In the genomic region with DNA sequence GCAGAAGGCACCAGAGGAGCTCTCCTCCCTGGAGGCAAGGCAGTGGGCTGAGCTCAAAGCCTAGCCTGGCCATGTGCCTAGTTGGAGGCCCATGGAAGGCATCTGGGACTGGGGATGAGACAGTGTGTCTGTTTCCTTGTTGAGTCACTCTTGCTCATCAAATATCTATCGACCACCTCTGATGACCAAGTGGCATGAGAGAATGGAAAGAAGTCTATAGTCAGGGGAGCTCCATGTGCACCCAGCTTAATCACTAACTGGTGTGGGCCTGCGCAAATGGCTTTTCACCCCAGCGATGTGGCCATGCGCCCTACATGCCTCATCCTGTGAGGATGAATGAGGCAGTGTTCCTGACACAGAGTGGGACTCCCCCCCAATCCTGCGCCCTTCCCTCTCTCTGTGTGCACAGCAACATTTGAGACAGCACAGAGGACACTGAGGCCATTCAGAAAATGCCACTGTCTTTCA, we compare ENCODE assay signal across 14 cellular contexts.
DNase-seq lines count a peak whose midpoint lies in the region; ATAC-seq and TF ChIP-seq lines count a peak whose summit lies in the region.
"Had no signal": no experiment of that assay in that cellular context is flagged by ENCODE, and none has a peak within 500 bp of the region (broad histone marks: within the 10 kb centered on the region; RNA-seq: fewer than 3 reads in every experiment).

No MANE protein-coding gene starts in this region.

- TF ChIP-seq CTCF in coronary artery (IDR thresholded peaks at IDR 0.05) (no peak), Peyer's patch (IDR thresholded peaks at IDR 0.05) (no peak)

- no peaks in the 10 kb centered on the region for H3K9me3 ChIP-seq in Peyer's patch
- H3K9me3 ChIP-seq: neutrophil had no signal

- no peak for TF ChIP-seq POLR2A in Peyer's patch (IDR thresholded peaks at IDR 0.05)

- DNase-seq in Daoy (ENCODE audit: low read depth) (peak; percentile 53), T1000 (lab: John Stamatoyannopoulos, UW) (peak; percentile 51), globus pallidus (ENCODE audit: low spot score) (peak; percentile 97), sciatic nerve (ENCODE audit: low spot score) (no peak), coronary artery (ENCODE audit: low spot score) (no peak), NCI-H446 treated with DMSO at 0.1 percent for 48 hours (lab: John Stamatoyannopoulos, UW) (no peak), Peyer's patch (no peak), left lobe of liver (ENCODE audit: low spot score) (no peak)
- DNase-seq: activated CD4-positive, alpha-beta memory T cell treated with anti-CD3 and anti-CD28 coated beads, Interleukin-2, amount 10 ng/mL, durations not matched to agents 7 days and 5 days; activated naive CD4-positive, alpha-beta T cell treated with Interleukin-2 at 50 U/mL for 16 hours; effector memory CD8-positive, alpha-beta T cell; NCI-H187; NK-92 treated with Interleukin-12 subunit alpha and Interleukin-12 subunit beta, amount 100 ng/mL, for 24 hours had no signal

- H3K4me3 ChIP-seq in coronary artery (no peak overlapping the region), Peyer's patch (no peak overlapping the region)

- no peaks in the 10 kb centered on the region for H3K36me3 ChIP-seq in Peyer's patch
- H3K36me3 ChIP-seq: neutrophil had no signal

- intact Hi-C loops in sciatic nerve (cut with DNase I) = no loop called here

- H3K27me3 ChIP-seq in Peyer's patch = no peaks in the 10 kb centered on the region
- H3K27me3 ChIP-seq: neutrophil had no signal

- H3K27ac ChIP-seq in coronary artery = no peak overlapping the region
- H3K27ac ChIP-seq in Peyer's patch = no peak overlapping the region
- H3K27ac ChIP-seq: neutrophil had no signal

- ATAC-seq in sciatic nerve (peak; percentile 57), left lobe of liver (no peak)
- ATAC-seq: effector memory CD8-positive, alpha-beta T cell had no signal

- H3K4me1 ChIP-seq in Peyer's patch = no peaks in the 10 kb centered on the region

Comparison
In these comparisons a context has a peak if more than half of its experiments do, and no peak if none do; other contexts are left out.
1. DNase-seq: peak in Daoy (single experiment), T1000 (single experiment) and globus pallidus (single experiment); none in sciatic nerve (single experiment), coronary artery (single experiment), NCI-H446 treated with DMSO at 0.1 percent for 48 hours (single experiment), Peyer's patch (0 of 3) and left lobe of liver (single experiment).